ENCODE assay signal across 12 cellular contexts in the genomic region with DNA sequence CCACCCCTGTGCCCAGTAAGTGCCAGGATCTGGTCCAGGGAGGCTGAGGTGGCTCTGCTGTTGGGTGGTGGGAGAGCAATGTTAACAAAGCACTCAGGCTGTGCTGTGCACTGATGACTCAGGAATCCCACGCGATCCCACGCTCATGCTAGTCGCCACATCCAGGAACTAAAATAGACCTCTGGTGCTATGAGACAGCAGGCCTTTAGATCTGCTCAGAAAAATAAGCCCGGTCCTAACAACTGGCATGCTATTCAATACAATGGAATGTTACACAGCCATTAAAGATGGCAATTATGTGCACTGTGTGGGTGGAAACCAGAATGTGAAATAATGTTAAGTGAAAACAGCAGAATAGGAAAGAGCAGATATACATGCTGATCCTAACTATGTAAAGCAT. TPM values are rescaled to one million over a fixed set of nuclear protein-coding genes. Genes with fewer than 3 reads are reported as not detected.
DNase-seq lines count a peak whose midpoint lies in the region; ATAC-seq and TF ChIP-seq lines count a peak whose summit lies in the region.
"Had no signal": no experiment of that assay in that cellular context is flagged by ENCODE, and none has a peak within 500 bp of the region (broad histone marks: within the 10 kb centered on the region; RNA-seq: fewer than 3 reads in every experiment).

No MANE protein-coding gene starts in this region.

- peaks cover 2 to 9% of the 10 kb centered on the region in 2 donors for H3K4me1 Mint-ChIP-seq in stimulated activated naive B cell treated with anti-CD40 and anti-IgM and Interleukin-4, amounts not matched to agents 10 μg/mL and 1 μg/mL and 100 μg/mL, for 72 hours
- H3K4me1 Mint-ChIP-seq: activated B cell treated with CpG ODN at 0.5 μM for 24 hours had no signal

- no peak overlapping the region for H3K4me3 Mint-ChIP-seq in stimulated activated naive B cell treated with anti-CD40 and anti-IgM and Interleukin-4, amounts not matched to agents 10 μg/mL and 1 μg/mL and 100 μg/mL, for 72 hours
- H3K4me3 Mint-ChIP-seq: activated B cell treated with CpG ODN at 0.5 μM for 24 hours had no signal

- H3K36me3 ChIP-seq in ovary, result no peaks in the 10 kb centered on the region

- WGBS in ovary, 3 donors, result 75 to 78% (median 76%) methylated on average over 5 of the region's 5 CpGs

- no peak for TF ChIP-seq POLR2A in ovary (IDR thresholded peaks at IDR 0.05)

- no peaks in the 10 kb centered on the region for H3K27me3 ChIP-seq in ovary

- TF ChIP-seq EP300 in ovary (IDR thresholded peaks at IDR 0.05), result no peak

- ATAC-seq in stimulated activated naive B cell treated with anti-CD40 and anti-IgM and Interleukin-4, amounts not matched to agents 10 μg/mL and 1 μg/mL and 100 μg/mL, for 72 hours (replicated peaks), result no peak
- no peak for ATAC-seq in HG03039 (IDR thresholded peaks at IDR 0.05; ENCODE audit: unreplicated experiment)
- no peak for ATAC-seq in HG03196 (IDR thresholded peaks at IDR 0.05; ENCODE audit: unreplicated experiment)

- TF ChIP-seq CTCF in ovary (IDR thresholded peaks at IDR 0.05), result no peak

- no peaks in the 10 kb centered on the region for H3K9me3 Mint-ChIP-seq in stimulated activated naive B cell treated with anti-CD40 and anti-IgM and Interleukin-4, amounts not matched to agents 10 μg/mL and 1 μg/mL and 100 μg/mL, for 72 hours
- H3K9me3 Mint-ChIP-seq: activated B cell treated with CpG ODN at 0.5 μM for 24 hours had no signal

- no peak overlapping the region for H3K27ac Mint-ChIP-seq in stimulated activated naive B cell treated with anti-CD40 and anti-IgM and Interleukin-4, amounts not matched to agents 10 μg/mL and 1 μg/mL and 100 μg/mL, for 72 hours
- H3K27ac Mint-ChIP-seq: activated B cell treated with CpG ODN at 0.5 μM for 24 hours had no signal

- peaks cover 4 to 10% of the 10 kb centered on the region in 2 donors for H3K36me3 Mint-ChIP-seq in stimulated activated naive B cell treated with anti-CD40 and anti-IgM and Interleukin-4, amounts not matched to agents 10 μg/mL and 1 μg/mL and 100 μg/mL, for 72 hours

- H3K27ac ChIP-seq in ovary, result no peak overlapping the region

- H3K9me3 ChIP-seq in ovary, result no peaks in the 10 kb centered on the region

- H3K4me3 ChIP-seq in ovary, result no peak overlapping the region

- no peaks in the 10 kb centered on the region for H3K27me3 Mint-ChIP-seq in stimulated activated naive B cell treated with anti-CD40 and anti-IgM and Interleukin-4, amounts not matched to agents 10 μg/mL and 1 μg/mL and 100 μg/mL, for 72 hours
- H3K27me3 Mint-ChIP-seq: activated B cell treated with CpG ODN at 0.5 μM for 24 hours had no signal

- DNase-seq in ELF-1 (ENCODE audit: low read depth, low spot score) (peak; percentile 6), NCI-H460 (ENCODE audit: extremely low read depth, low read depth) (peak; percentile 83), dermis microvascular lymphatic vessel endothelial cell (ENCODE audit: low read depth in 2 of 2) (peak; percentile 10 to 83), renal cortical epithelial cell (ENCODE audit: low read depth) (peak; percentile 91), ovary (no peak)
- DNase-seq in stimulated activated naive B cell treated with anti-CD40 and anti-IgM and Interleukin-4, amounts not matched to agents 10 μg/mL and 1 μg/mL and 100 μg/mL, for 72 hours, result no peak
- DNase-seq: activated B cell treated with CpG ODN at 0.5 μM for 24 hours, NCI-H2227 treated with DMSO at 0.1 percent for 48 hours, substantia nigra had no signal

- no peaks in the 10 kb centered on the region for H3K4me1 ChIP-seq in ovary (ENCODE audit: insufficient read depth)

- intact Hi-C loops in ovary (cut with DNase I), result no loop called here

RNA-seq across cellular contexts. Expression of a gene that starts 26.0 kb away (rescaled TPM):
- not detected in 2 replicates for total RNA-seq in NCI-H460 (2014; rRNA removed; shearing (Covaris generic))
- polyA plus RNA-seq in NCI-H460 (2014; cell fraction: nucleus; rRNA removed), result not detected in 2 replicates
- not detected in 2 replicates for total RNA-seq in dermis microvascular lymphatic vessel endothelial cell
- not detected in 2 replicates for total RNA-seq in renal cortical epithelial cell
- total RNA-seq in ovary, result not detected
- not detected for polyA plus RNA-seq in ovary
- total RNA-seq: activated B cell treated with CpG ODN at 0.5 μM for 24 hours had no signal
- polyA plus RNA-seq: neural cell had no signal

RNA-seq across cellular contexts. Expression of a gene that starts 56.4 kb away (rescaled TPM):
- total RNA-seq in NCI-H460 (2014; rRNA removed; shearing (Covaris generic)), result 103 and 107 TPM in 2 replicates
- 64.1 and 85.9 TPM in 2 replicates for polyA plus RNA-seq in NCI-H460 (2014; cell fraction: nucleus; rRNA removed)
- total RNA-seq in dermis microvascular lymphatic vessel endothelial cell, result 14.5 and 17.1 TPM in 2 replicates
- 15.1 and 17.8 TPM in 2 replicates for total RNA-seq in renal cortical epithelial cell
- 10 to 100 TPM in 6 of 7 donors, 1 to 10 TPM in 1; 9.9 to 18.1 (median 15.3) TPM for total RNA-seq in ovary
- 10 to 100 TPM in 1 of 2 donors, 1 to 10 TPM in 1; 8.8 to 12.9 TPM for polyA plus RNA-seq in ovary

Comparison
In these comparisons a context has a peak if more than half of its experiments do, and no peak if none do; other contexts are left out.
1. DNase-seq: peak in ELF-1 (single experiment), NCI-H460 (single experiment), dermis microvascular lymphatic vessel endothelial cell (2 of 2) and renal cortical epithelial cell (single experiment); none in stimulated activated naive B cell treated with anti-CD40 and anti-IgM and Interleukin-4, amounts not matched to agents 10 μg/mL and 1 μg/mL and 100 μg/mL, for 72 hours (single experiment) and ovary (0 of 5).